ENCODE assay signal across 1 cellular context in the genomic region with DNA sequence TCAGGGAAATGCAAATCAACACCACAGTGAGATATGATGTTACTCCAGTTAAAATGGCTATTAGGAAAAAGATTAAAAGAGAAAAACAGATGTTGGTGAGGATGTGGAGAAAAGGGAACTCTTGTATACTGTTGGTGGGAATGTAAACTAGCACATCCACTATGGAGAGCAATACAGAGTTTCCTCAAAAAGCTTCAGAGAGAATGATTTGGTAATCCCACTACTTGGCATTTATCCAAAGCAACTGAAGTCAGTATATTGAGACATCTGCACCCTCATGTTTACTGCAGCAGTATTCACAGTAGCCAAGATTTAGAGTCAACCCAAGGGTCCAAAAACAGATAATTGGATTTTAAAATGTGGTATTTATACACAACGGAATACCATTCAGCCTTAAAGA.
TF ChIP-seq lines count a peak whose summit lies in the region.

No MANE protein-coding gene starts in this region.

TF ChIP-seq in GM23338, 12 proteins besides CTCF, POLR2A, EP300 and RAD21 (continued from another document):
- TF ChIP-seq ZNF462 (CRISPR knock-in tag; IDR thresholded peaks at IDR 0.05), result no peak
